In genomic region chr17:34139996-34140395, GRCh38 we compare ENCODE assay signal across 2 cellular contexts.
TF ChIP-seq lines count a peak whose summit lies in the region.

No MANE protein-coding gene starts in this region.

TF ChIP-seq in GM23338, 12 proteins besides CTCF, POLR2A, EP300 and RAD21 (continued from another document):
- TF ChIP-seq REST (IDR thresholded peaks at IDR 0.05; ENCODE audit: unreplicated experiment): no peak

TF ChIP-seq in WTC11, 78 proteins besides CTCF, POLR2A, EP300 and RAD21 (continued from another document):
- TF ChIP-seq ATF2 (CRISPR knock-in tag; IDR thresholded peaks at IDR 0.05; ENCODE audit: borderline replicate concordance, low read depth) (no peak), ETV6 (CRISPR knock-in tag; IDR thresholded peaks at IDR 0.05) (no peak), IRF2 (CRISPR knock-in tag; IDR thresholded peaks at IDR 0.05; ENCODE audit: borderline replicate concordance, low read depth) (no peak)
TF ChIP-seq in WTC11: peak in this region for 0.
